ENCODE assay signal across 3 cellular contexts in genomic region chr6:122141246-122141645, GRCh38.
"Had no signal": no experiment of that assay in that cellular context is flagged by ENCODE, and none has a peak within 500 bp of the region (broad histone marks: within the 10 kb centered on the region; RNA-seq: fewer than 3 reads in every experiment).

No MANE protein-coding gene starts in this region.

- ATAC-seq: GM12878 had no signal

- H3K4me3 ChIP-seq: GM12878 had no signal

- DNase-seq: GDM1, GF-D8 had no signal
